ENCODE assay signal across 22 cellular contexts in the genomic region with DNA sequence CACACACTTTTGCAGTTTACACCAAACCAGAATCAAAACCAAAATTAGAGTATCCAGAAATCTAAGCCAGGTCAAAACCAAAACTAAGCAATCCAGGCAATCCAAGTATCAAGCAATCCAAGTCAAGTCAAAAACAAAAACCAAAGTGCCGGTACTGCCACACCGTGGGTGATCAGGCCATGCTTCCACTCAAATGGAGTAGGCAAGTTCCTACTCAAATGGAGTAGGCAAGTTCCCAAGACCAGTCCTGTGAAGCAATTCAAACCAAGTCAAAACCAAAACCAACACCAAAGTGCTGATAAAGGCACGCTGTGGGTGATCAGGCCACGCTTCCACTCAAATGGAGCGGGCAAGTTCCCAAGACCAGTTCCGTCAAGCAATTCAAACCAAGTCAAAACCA. TPM values are rescaled to one million over a fixed set of nuclear protein-coding genes. Genes with fewer than 3 reads are reported as not detected.
DNase-seq lines count a peak whose midpoint lies in the region; ATAC-seq and TF ChIP-seq lines count a peak whose summit lies in the region.
"Had no signal": no experiment of that assay in that cellular context is flagged by ENCODE, and none has a peak within 500 bp of the region (broad histone marks: within the 10 kb centered on the region; RNA-seq: fewer than 3 reads in every experiment).

No MANE protein-coding gene starts in this region.

- H3K27ac ChIP-seq in right cardiac atrium (ENCODE audit: low read length) (no peak overlapping the region), endodermal cell (ENCODE audit: low read depth, low read length) (no peak overlapping the region), mesodermal cell (ENCODE audit: low read depth, low read length, severe bottlenecking) (peak overlapping the region; percentile 79), suprapubic skin (no peak overlapping the region)
- H3K27ac ChIP-seq: GM23248, KMS-11 had no signal

- H3K36me3 ChIP-seq in endodermal cell (ENCODE audit: control insufficient read depth, insufficient read depth, low read length) (peaks cover 4% of the 10 kb centered on the region), mesodermal cell (ENCODE audit: control insufficient read depth, insufficient read depth, low read length) (peaks cover 11% of the 10 kb centered on the region), suprapubic skin (no peaks in the 10 kb centered on the region)

- peaks cover 13% of the 10 kb centered on the region for H3K4me1 Mint-ChIP-seq in endodermal cell

- intact Hi-C loops in right cardiac atrium (cut with DNase I) (no loop called here), left cardiac atrium (cut with DNase I) (no loop called here)

- H3K4me1 ChIP-seq in right cardiac atrium (ENCODE audit: control insufficient read depth, insufficient read depth, low read length), result no peaks in the 10 kb centered on the region
- H3K4me1 ChIP-seq in endodermal cell (ENCODE audit: control insufficient read depth, insufficient read depth, low read length), result no peaks in the 10 kb centered on the region
- peaks cover 20% of the 10 kb centered on the region for H3K4me1 ChIP-seq in mesodermal cell (ENCODE audit: control insufficient read depth, insufficient read depth, low read length, poor library complexity, severe bottlenecking)
- H3K4me1 ChIP-seq in suprapubic skin, result no peaks in the 10 kb centered on the region

- peak overlapping the region; percentile 26 for H3K27ac Mint-ChIP-seq in endodermal cell
- H3K27ac Mint-ChIP-seq: CD8-positive, alpha-beta T cell had no signal

- H3K4me3 ChIP-seq in right cardiac atrium (ENCODE audit: low read length), result no peak overlapping the region
- H3K4me3 ChIP-seq in endodermal cell (ENCODE audit: low read length), result no peak overlapping the region
- peak overlapping the region; percentile 36 for H3K4me3 ChIP-seq in mesodermal cell (ENCODE audit: extremely low read depth, insufficient read depth, low read length, poor library complexity, severe bottlenecking)
- peak overlapping the region; percentile 3 for H3K4me3 ChIP-seq in suprapubic skin
- H3K4me3 ChIP-seq: GM23248 had no signal

- no peak for TF ChIP-seq EP300 in suprapubic skin (IDR thresholded peaks at IDR 0.05)

- H3K9ac ChIP-seq in endodermal cell (ENCODE audit: extremely low read depth, low read length, poor library complexity, severe bottlenecking), result no peak overlapping the region
- H3K9ac ChIP-seq: GM23248, KMS-11 had no signal

- no peaks in the 10 kb centered on the region for H3K27me3 Mint-ChIP-seq in endodermal cell (ENCODE audit: insufficient read depth)

- 81% methylated on average over 6 of the region's 6 CpGs for WGBS in right cardiac atrium
- 99% methylated on average over 6 of the region's 6 CpGs; no CpG with 5 or more reads in 1 of the 2 experiments for WGBS in endodermal cell (ENCODE audit: insufficient coverage in 1 of 2, insufficient read length in 1 of 2), 2 experiments
- 92% methylated on average over 2 of the region's 6 CpGs; no CpG with 5 or more reads in 1 of the 2 experiments for WGBS in mesodermal cell (ENCODE audit: insufficient coverage in 2 of 2), 2 experiments
- WGBS in suprapubic skin, result 90% methylated on average over 6 of the region's 6 CpGs

- H3K9me3 ChIP-seq in right cardiac atrium (ENCODE audit: control insufficient read depth, low read length) (no peaks in the 10 kb centered on the region), endodermal cell (ENCODE audit: control insufficient read depth, low read length) (peaks cover 8% of the 10 kb centered on the region), mesodermal cell (ENCODE audit: control insufficient read depth, low read length) (no peaks in the 10 kb centered on the region), suprapubic skin (no peaks in the 10 kb centered on the region)

- peak in 2 of 3 donors; percentile 33 to 62 for DNase-seq in right cardiac atrium
- DNase-seq in left cardiac atrium, result no peak
- DNase-seq in endodermal cell, result no peak
- DNase-seq in suprapubic skin (ENCODE audit: low spot score in 2 of 2), result no peak
- DNase-seq in NCI-H226, result no peak
- DNase-seq in NK-92 treated with Interleukin-12 subunit alpha and Interleukin-12 subunit beta, amount 100 ng/mL, for 24 hours (lab: John Stamatoyannopoulos, UW), result no peak
- DNase-seq: 8988T; AML-193; C1 segment of cervical spinal cord; CD8-positive, alpha-beta T cell; GM23248; HCEC 1CT; IMR-90; NCI-H1105 treated with DMSO at 0.1 percent for 48 hours; NCI-H2081 treated with DMSO at 0.1 percent for 48 hours; NCI-H2171 treated with DMSO at 0.1 percent for 48 hours; NCI-H446; NCI-H526 treated with DMSO at 0.1 percent for 48 hours; SIG-M5 had no signal

- H3K27me3 ChIP-seq in right cardiac atrium (ENCODE audit: control insufficient read depth, insufficient read depth) (no peaks in the 10 kb centered on the region), endodermal cell (ENCODE audit: control insufficient read depth, insufficient read depth, low read length, poor library complexity, severe bottlenecking) (no peaks in the 10 kb centered on the region), suprapubic skin (no peaks in the 10 kb centered on the region)

- ATAC-seq in right cardiac atrium, result no peak
- ATAC-seq in left cardiac atrium, result no peak
- ATAC-seq in GM21447 (IDR thresholded peaks at IDR 0.05; ENCODE audit: unreplicated experiment), result no peak
- ATAC-seq: CD8-positive, alpha-beta T cell had no signal

- H3K9me3 Mint-ChIP-seq in endodermal cell, result peaks cover 57% of the 10 kb centered on the region

- no peak for TF ChIP-seq POLR2A in suprapubic skin (IDR thresholded peaks at IDR 0.05)

- TF ChIP-seq CTCF in endodermal cell (conservative IDR thresholded peaks at IDR 0.05) (no peak), suprapubic skin (IDR thresholded peaks at IDR 0.05) (no peak)

- H3K36me3 Mint-ChIP-seq in endodermal cell (ENCODE audit: low read depth), result peaks cover 35% of the 10 kb centered on the region
- H3K36me3 Mint-ChIP-seq: CD8-positive, alpha-beta T cell had no signal

- no peak overlapping the region for H3K4me3 Mint-ChIP-seq in endodermal cell
- H3K4me3 Mint-ChIP-seq: CD8-positive, alpha-beta T cell had no signal

RNA-seq across cellular contexts. Expression of gene MID1, which starts 31.3 kb away (rescaled TPM):
- total RNA-seq in right cardiac atrium (10 to 100 TPM; 20.1 to 39.9 (median 23.1) TPM), left cardiac atrium (10 to 100 TPM; 11.0 to 25.5 TPM), endodermal cell (10 to 100 TPM; 23.5 to 24.9 TPM), suprapubic skin (1 to 10 TPM; 5.0 to 8.0 (median 6.4) TPM)
- polyA plus RNA-seq in right cardiac atrium, result 4.1 TPM
- polyA plus RNA-seq in endodermal cell (2013, experiment 1 of 2), result 57.7 TPM
- 50.3 TPM for polyA plus RNA-seq in endodermal cell (2013, experiment 2 of 2)
- polyA plus RNA-seq in mesodermal cell (2013, experiment 1 of 2), result 24.8 TPM
- 30.9 TPM for polyA plus RNA-seq in mesodermal cell (2013, experiment 2 of 2)
- total RNA-seq: CD8-positive, alpha-beta T cell had no signal

Comparison
In these comparisons a context has a peak if more than half of its experiments do, and no peak if none do; other contexts are left out.
1. DNase-seq: peak in right cardiac atrium (2 of 3); none in left cardiac atrium (single experiment), endodermal cell (single experiment), suprapubic skin (0 of 2), NCI-H226 (single experiment) and NK-92 treated with Interleukin-12 subunit alpha and Interleukin-12 subunit beta, amount 100 ng/mL, for 24 hours (single experiment).
2. H3K4me3 ChIP-seq: peak in mesodermal cell (single experiment) and suprapubic skin (single experiment); none in right cardiac atrium (single experiment) and endodermal cell (single experiment).